In genomic region chr11:99865951-99866350, GRCh38 we compare ENCODE assay signal across 15 cellular contexts.
"Had no signal": no experiment of that assay in that cellular context is flagged by ENCODE, and none has a peak within 500 bp of the region (broad histone marks: within the 10 kb centered on the region; RNA-seq: fewer than 3 reads in every experiment).

No MANE protein-coding gene starts in this region.

- DNase-seq: activated CD4-positive, alpha-beta memory T cell treated with anti-CD3 and anti-CD28 coated beads, Interleukin-2, amount 10 ng/mL, durations not matched to agents 7 days and 5 days; activated CD4-positive, alpha-beta T cell treated with anti-CD3 and anti-CD28 coated beads for 4 hours; activated gamma-delta T cell; activated T-cell treated with anti-CD3 and anti-CD28 coated beads, Interleukin-2, amount 50 U/mL, for 72 hours; effector memory CD8-positive, alpha-beta T cell; mammary epithelial cell; occipital lobe; right cardiac atrium; stimulated activated naive CD8-positive, alpha-beta T cell treated with anti-CD3 and anti-CD28 coated beads, Interleukin-15, amount 100 ng/mL, for 72 hours; testis had no signal

- H3K9me3 ChIP-seq: testis had no signal

- H3K79me2 ChIP-seq: hepatocyte had no signal

- H3K27ac ChIP-seq: hepatocyte, testis had no signal

- H3K4me1 ChIP-seq: testis had no signal

- ATAC-seq: activated naive CD4-positive, alpha-beta T cell treated with anti-CD3 and anti-CD28 coated beads, Interleukin-2, amount 50 U/mL, for 72 hours; activated T-cell treated with anti-CD3 and anti-CD28 coated beads, Interleukin-2, amount 50 U/mL, for 72 hours; effector memory CD8-positive, alpha-beta T cell; left lobe of liver; natural killer cell treated with Interleukin-12 subunit alpha and Interleukin-12 subunit beta and Interleukin-15 and Interleukin-18, amount 100 ng/mL, for 72 hours; right cardiac atrium; stimulated activated naive CD8-positive, alpha-beta T cell treated with anti-CD3 and anti-CD28 coated beads, Interleukin-15, amount 100 ng/mL, for 72 hours; WTC11 had no signal

- H2AFZ ChIP-seq: hepatocyte had no signal

- H3K4me2 ChIP-seq: hepatocyte had no signal

- H3K4me3 ChIP-seq: hepatocyte, testis had no signal

- H3K27me3 ChIP-seq: hepatocyte, testis had no signal
